ENCODE assay signal across 8 cellular contexts in genomic region chr11:17972987-17973386, GRCh38. TPM values are rescaled to one million over a fixed set of nuclear protein-coding genes. Genes with fewer than 3 reads are reported as not detected.
DNase-seq lines count a peak whose midpoint lies in the region; ATAC-seq and TF ChIP-seq lines count a peak whose summit lies in the region.

No MANE protein-coding gene starts in this region.

- no peak for ATAC-seq in left colon
- no peak for ATAC-seq in GM21529 (IDR thresholded peaks at IDR 0.05; ENCODE audit: unreplicated experiment)
- no peak for ATAC-seq in naive thymus-derived CD8-positive, alpha-beta T cell

- H3K9me3 Mint-ChIP-seq in naive thymus-derived CD8-positive, alpha-beta T cell: peaks cover 0 to 5% (median 0%) of the 10 kb centered on the region in 9 donors

- no peak overlapping the region for H3K27ac Mint-ChIP-seq in naive thymus-derived CD8-positive, alpha-beta T cell

- H3K9me3 ChIP-seq in breast epithelium: no peaks in the 10 kb centered on the region
- no peaks in the 10 kb centered on the region for H3K9me3 ChIP-seq in uterus

- H3K27me3 ChIP-seq in breast epithelium: no peaks in the 10 kb centered on the region
- no peaks in the 10 kb centered on the region for H3K27me3 ChIP-seq in uterus

- peaks cover 0 to 2% (median 0%) of the 10 kb centered on the region in 4 donors for H3K4me1 Mint-ChIP-seq in naive thymus-derived CD8-positive, alpha-beta T cell

- H3K36me3 ChIP-seq in breast epithelium: no peaks in the 10 kb centered on the region
- H3K36me3 ChIP-seq in uterus: no peaks in the 10 kb centered on the region

- TF ChIP-seq CTCF in breast epithelium (IDR thresholded peaks at IDR 0.05) (peak in 2 of 3 donors; percentile 38 to 39), uterus (IDR thresholded peaks at IDR 0.05) (peak; percentile 30 to 47 (median 40))

- H3K27me3 Mint-ChIP-seq in naive thymus-derived CD8-positive, alpha-beta T cell: no peaks in the 10 kb centered on the region

- POLR2A ChIA-PET in naive thymus-derived CD8-positive, alpha-beta T cell (lab: Charles Lee): no interaction called here

- intact Hi-C loops in breast epithelium (cut with DNase I; ENCODE audit: low total_unique reads): no loop called here
- intact Hi-C loops in left colon (cut with DNase I, micrococcal nuclease): loop anchor here in 1 of 2 donors (10.0 kb wide), 1 partner anchor 368 kb away; no protein-coding TSS in a partner anchor
- intact Hi-C loops in uterus (cut with DNase I; ENCODE audit: low total_unique reads): no loop called here

- peaks cover 14 to 81% (median 62%) of the 10 kb centered on the region in 3 donors for H3K36me3 Mint-ChIP-seq in naive thymus-derived CD8-positive, alpha-beta T cell

- H3K4me3 ChIP-seq in breast epithelium (no peak overlapping the region), uterus (no peak overlapping the region)

- H3K4me3 Mint-ChIP-seq in naive thymus-derived CD8-positive, alpha-beta T cell: no peak overlapping the region

- TF ChIP-seq POLR2A in breast epithelium (IDR thresholded peaks at IDR 0.05) (no peak), uterus (IDR thresholded peaks at IDR 0.05) (no peak)

- H3K4me1 ChIP-seq in breast epithelium (no peaks in the 10 kb centered on the region), uterus (no peaks in the 10 kb centered on the region)

- DNase-seq in GM03348 (ENCODE audit: low spot score): peak; percentile 81
- peak; percentile 20 for DNase-seq in NCI-H146 treated with DMSO at 0.1 percent for 48 hours (lab: John Stamatoyannopoulos, UW; ENCODE audit: unreplicated experiment)
- DNase-seq in breast epithelium (ENCODE audit: low spot score in 2 of 2): peak in 1 of 2 donors; percentile 47
- peak; percentile 4 to 28 for DNase-seq in left colon
- peak; percentile 24 to 33 for DNase-seq in uterus
- DNase-seq in stimulated activated CD4-positive, alpha-beta T cell treated with anti-CD3 and anti-CD28 coated beads, Interleukin-1b, Interleukin-23, amount 100 ng/mL, for 48 hours: no peak
- no peak for DNase-seq in naive thymus-derived CD8-positive, alpha-beta T cell

- H3K27ac ChIP-seq in breast epithelium (no peak overlapping the region), uterus (no peak overlapping the region)

RNA-seq across cellular contexts. Expression of gene SERGEF, which starts 39.9 kb away (rescaled TPM):
- 10 to 100 TPM; 31.8 to 47.5 (median 41.9) TPM for total RNA-seq in breast epithelium
- total RNA-seq in left colon: 10 to 100 TPM; 28.6 to 30.6 TPM
- 10 to 100 TPM; 12.6 to 64.4 (median 43.7) TPM for total RNA-seq in uterus
- total RNA-seq in naive thymus-derived CD8-positive, alpha-beta T cell: 10 to 100 TPM; 46.5 to 54.5 TPM
- polyA plus RNA-seq in naive thymus-derived CD8-positive, alpha-beta T cell: 10 to 100 TPM; 61.8 to 70.3 (median 69.3) TPM

Comparison
In these comparisons a context has a peak if more than half of its experiments do, and no peak if none do; other contexts are left out.
1. DNase-seq: peak in GM03348 (single experiment), NCI-H146 treated with DMSO at 0.1 percent for 48 hours (single experiment), left colon (2 of 2) and uterus (2 of 2); none in stimulated activated CD4-positive, alpha-beta T cell treated with anti-CD3 and anti-CD28 coated beads, Interleukin-1b, Interleukin-23, amount 100 ng/mL, for 48 hours (single experiment) and naive thymus-derived CD8-positive, alpha-beta T cell (0 of 10).